In the genomic region with DNA sequence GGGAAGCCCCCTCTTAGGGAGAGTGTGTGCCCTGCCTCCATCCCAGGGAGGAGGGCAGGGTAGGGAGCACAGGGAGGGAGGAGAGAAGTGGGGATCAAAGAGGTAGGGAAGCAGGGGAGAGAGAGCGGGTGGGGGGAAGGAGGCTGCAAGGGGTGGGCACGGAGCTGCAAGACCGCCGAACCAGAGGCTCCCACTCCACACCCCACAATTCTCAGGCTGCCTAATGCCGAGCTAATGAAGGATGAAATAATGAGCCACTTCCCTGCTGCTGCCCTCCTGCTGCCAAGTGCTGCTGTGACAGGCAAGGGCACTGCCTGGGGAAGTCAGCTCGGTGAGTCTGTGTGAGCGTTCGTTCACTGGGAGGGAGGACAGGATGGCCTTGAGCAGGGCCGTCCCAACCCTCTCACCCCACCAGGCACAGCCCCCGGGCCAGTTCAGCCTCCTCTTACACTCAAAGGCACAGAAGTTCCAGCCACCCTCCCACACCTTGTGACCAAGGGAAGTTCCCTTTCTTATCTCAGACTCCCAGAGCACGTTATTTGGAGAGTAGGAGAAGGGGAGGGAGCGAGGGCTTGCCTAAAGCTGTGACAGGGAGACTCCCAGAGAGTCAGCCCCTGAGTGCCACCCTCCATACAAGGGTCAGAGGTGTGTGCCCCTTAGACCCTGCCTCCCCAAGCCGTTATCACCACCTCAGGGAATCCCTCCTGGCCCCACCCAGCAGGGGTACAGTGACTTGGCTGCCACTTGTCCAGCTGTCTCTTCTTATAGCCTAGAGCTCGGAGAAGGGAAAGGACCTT, we compare ENCODE assay signal across 8 cellular contexts. TPM values are rescaled to one million over a fixed set of nuclear protein-coding genes. Genes with fewer than 3 reads are reported as not detected.
DNase-seq lines count a peak whose midpoint lies in the region; ATAC-seq, FAIRE-seq and TF ChIP-seq lines count a peak whose summit lies in the region.

No MANE protein-coding gene starts in this region.

- TF ChIP-seq POLR2A in gastrocnemius medialis (IDR thresholded peaks at IDR 0.05), result no peak

- no peaks in the 10 kb centered on the region for H3K36me3 ChIP-seq in CD4-positive, alpha-beta memory T cell (ENCODE audit: insufficient read depth, low read length)
- H3K36me3 ChIP-seq in gastrocnemius medialis, result no peaks in the 10 kb centered on the region

- CTCF ChIA-PET in CD4-positive, alpha-beta memory T cell (lab: Charles Lee; ENCODE audit: partially characterized antibody), result interaction anchor here (1.1 to 2.6 kb wide), 3 partner anchors 23 to 69 kb away, joined by 3 to 9 read pairs (median 4); no protein-coding TSS in a partner anchor

- peak overlapping the region in 2 of 7 donors; percentile 46 to 75 for H3K27ac Mint-ChIP-seq in CD4-positive, alpha-beta memory T cell

- peaks cover 3 to 9% (median 5%) of the 10 kb centered on the region in 4 donors for H3K4me1 Mint-ChIP-seq in CD4-positive, alpha-beta memory T cell

- H3K9me3 ChIP-seq in CD4-positive, alpha-beta memory T cell (ENCODE audit: control insufficient read depth in 1 of 2, low read length in 2 of 2), result no peaks in the 10 kb centered on the region
- H3K9me3 ChIP-seq in gastrocnemius medialis, result no peaks in the 10 kb centered on the region

- H3K9me3 Mint-ChIP-seq in CD4-positive, alpha-beta memory T cell, result no peaks in the 10 kb centered on the region

- peaks cover 0 to 13% of the 10 kb centered on the region in 2 donors for H3K36me3 Mint-ChIP-seq in CD4-positive, alpha-beta memory T cell

- in situ Hi-C loops in gastrocnemius medialis (cut with MboI; ENCODE audit: low sequenced_read_pairs in 4 of 4), result no loop called here

- DNase-seq in CD1c-positive myeloid dendritic cell (ENCODE audit: extremely low spot score) (peak; percentile 90), HTR-8/SVneo (ENCODE audit: insufficient read length, low spot score) (peak; percentile 54), astrocyte of the hippocampus (ENCODE audit: low read depth, low spot score) (peak; percentile 65), left colon (no peak), gastrocnemius medialis (no peak)
- no peak for DNase-seq in CD4-positive, alpha-beta memory T cell
- DNase-seq in stimulated activated CD4-positive, alpha-beta T cell treated with anti-CD3 and anti-CD28 coated beads, Interleukin-4, amount 100 ng/mL, for 1 hour, result no peak

- no peak overlapping the region for H3K4me3 Mint-ChIP-seq in CD4-positive, alpha-beta memory T cell

- FAIRE-seq in HTR-8/SVneo (lab: Jason Lieb, UNC), result peak; percentile 83

- ATAC-seq in left colon, result peak; percentile 54
- ATAC-seq in HG02840 (IDR thresholded peaks at IDR 0.05; ENCODE audit: low FRiP score, unreplicated experiment), result no peak
- no peak for ATAC-seq in gastrocnemius medialis

- intact Hi-C loops in left colon (cut with DNase I, micrococcal nuclease) (no loop called here), gastrocnemius medialis (cut with DNase I; ENCODE audit: low total_unique reads) (no loop called here)
- intact Hi-C loops in CD4-positive, alpha-beta memory T cell (cut with micrococcal nuclease), result no loop called here

- no peak for TF ChIP-seq CTCF in gastrocnemius medialis (IDR thresholded peaks at IDR 0.05 in 4 of 5, conservative IDR thresholded peaks at IDR 0.05 in 1 of 5)

- H3K4me1 ChIP-seq in CD4-positive, alpha-beta memory T cell (ENCODE audit: insufficient read depth, low read length), result no peaks in the 10 kb centered on the region
- no peaks in the 10 kb centered on the region for H3K4me1 ChIP-seq in gastrocnemius medialis

- no peak overlapping the region for H3K27ac ChIP-seq in CD4-positive, alpha-beta memory T cell (ENCODE audit: low read depth, low read length)
- H3K27ac ChIP-seq in gastrocnemius medialis, result no peak overlapping the region

- H3K27me3 Mint-ChIP-seq in CD4-positive, alpha-beta memory T cell, result no peaks in the 10 kb centered on the region

- POLR2A ChIA-PET in CD4-positive, alpha-beta memory T cell (lab: Charles Lee; ENCODE audit: partially characterized antibody), result interaction anchor here (2.2 kb wide), 1 partner anchor 12 kb away, joined by 8 read pairs; a partner anchor contains a TSS

- no peak overlapping the region for H3K4me3 ChIP-seq in CD4-positive, alpha-beta memory T cell (ENCODE audit: low read length in 2 of 2)
- no peak overlapping the region for H3K4me3 ChIP-seq in gastrocnemius medialis

- no peaks in the 10 kb centered on the region for H3K27me3 ChIP-seq in CD4-positive, alpha-beta memory T cell (ENCODE audit: insufficient read depth, low read length)
- no peaks in the 10 kb centered on the region for H3K27me3 ChIP-seq in gastrocnemius medialis

RNA-seq across cellular contexts. Expression of a gene that starts 12.4 kb away (rescaled TPM):
- 10 to 100 TPM; 51.6 to 57.0 TPM for total RNA-seq in left colon
- 10 to 100 TPM; 29.4 to 35.1 TPM for total RNA-seq in CD4-positive, alpha-beta memory T cell
- 1 to 10 TPM; 4.9 to 9.7 TPM for polyA plus RNA-seq in CD4-positive, alpha-beta memory T cell
- total RNA-seq in gastrocnemius medialis, result 10 to 100 TPM in 1 of 4 donors, 1 to 10 TPM in 3; 5.1 to 11.2 (median 7.7) TPM

RNA-seq across cellular contexts. Expression of a gene that starts 16.1 kb away (rescaled TPM):
- total RNA-seq in left colon (10 to 100 TPM; 12.8 to 14.1 TPM), gastrocnemius medialis (1 to 10 TPM; 1.4 to 6.8 (median 2.0) TPM)
- total RNA-seq in CD4-positive, alpha-beta memory T cell, result 10 to 100 TPM; 45.1 to 49.8 TPM
- 1 to 10 TPM in 1 of 2 donors, under 1 TPM in 1; 0.02 to 1.2 TPM for polyA plus RNA-seq in CD4-positive, alpha-beta memory T cell

RNA-seq across cellular contexts. Expression of a gene that starts 21.6 kb away (rescaled TPM):
- 10 to 100 TPM; 57.1 to 60.9 TPM for total RNA-seq in left colon
- 100 to 1,000 TPM; 149 to 150 TPM for total RNA-seq in CD4-positive, alpha-beta memory T cell
- polyA plus RNA-seq in CD4-positive, alpha-beta memory T cell, result 100 to 1,000 TPM in 1 of 2 donors, 10 to 100 TPM in 1; 62.3 to 143 TPM
- total RNA-seq in gastrocnemius medialis, result 10 to 100 TPM; 54.1 to 64.9 (median 59.3) TPM

RNA-seq across cellular contexts. Expression of a gene that starts 54.5 kb away (rescaled TPM):
- 1 to 10 TPM; 2.9 to 9.3 TPM for total RNA-seq in left colon
- 10 to 100 TPM; 70.2 to 81.1 TPM for total RNA-seq in CD4-positive, alpha-beta memory T cell
- 10 to 100 TPM; 52.0 to 85.3 TPM for polyA plus RNA-seq in CD4-positive, alpha-beta memory T cell
- 1 to 10 TPM in 3 of 4 donors, under 1 TPM in 1; 0.97 to 5.2 (median 3.5) TPM for total RNA-seq in gastrocnemius medialis

Comparison
In these comparisons a context has a peak if more than half of its experiments do, and no peak if none do; other contexts are left out.
1. DNase-seq: peak in CD1c-positive myeloid dendritic cell (single experiment), HTR-8/SVneo (single experiment) and astrocyte of the hippocampus (single experiment); none in left colon (0 of 2), CD4-positive, alpha-beta memory T cell (0 of 5), gastrocnemius medialis (0 of 2) and stimulated activated CD4-positive, alpha-beta T cell treated with anti-CD3 and anti-CD28 coated beads, Interleukin-4, amount 100 ng/mL, for 1 hour (single experiment).